Comparison of ENCODE assay signal across 24 cellular contexts in the genomic region with DNA sequence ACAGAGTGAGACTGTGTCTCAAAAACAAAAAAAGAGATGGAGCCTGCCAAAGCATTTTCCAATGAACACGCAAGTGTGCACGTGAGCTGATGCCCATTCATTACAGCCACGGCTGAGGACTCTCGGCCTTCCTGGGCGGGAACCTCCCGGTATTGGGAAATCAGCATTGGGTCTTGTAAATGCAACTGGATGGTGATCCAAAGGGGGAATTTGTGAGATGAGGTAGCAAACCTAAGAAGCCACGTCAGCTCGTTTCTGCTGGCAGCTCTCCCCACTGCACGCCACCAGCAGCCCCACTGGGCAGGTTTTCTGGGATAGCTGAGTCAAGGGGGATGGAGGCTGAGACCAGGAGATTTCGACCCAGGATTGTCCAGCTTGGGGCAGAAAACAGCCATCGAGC. TPM values are rescaled to one million over a fixed set of nuclear protein-coding genes. Genes with fewer than 3 reads are reported as not detected.
"Had no signal": no experiment of that assay in that cellular context is flagged by ENCODE, and none has a peak within 500 bp of the region (broad histone marks: within the 10 kb centered on the region; RNA-seq: fewer than 3 reads in every experiment).

No MANE protein-coding gene starts in this region.

- H3K36me3 ChIP-seq: adrenal gland, thoracic aorta, WERI-Rb-1 had no signal

- H3K4me1 Mint-ChIP-seq: activated CD4-positive, alpha-beta T cell treated with anti-CD3 and anti-CD28 coated beads, Interleukin-2, amount 10 ng/mL, durations not matched to agents 7 days and 5 days; mesothelial cell of epicardium had no signal

- H3K9me3 Mint-ChIP-seq: T-cell had no signal

- H3K4me3 ChIP-seq: adrenal gland, coronary artery, thoracic aorta had no signal

- H3K27ac ChIP-seq: adrenal gland, coronary artery, epithelial cell of prostate, foreskin keratinocyte, thoracic aorta, WERI-Rb-1 had no signal

- H3K27me3 ChIP-seq: adrenal gland, foreskin keratinocyte had no signal

- H3K4me1 ChIP-seq: adrenal gland, foreskin keratinocyte had no signal

- H3K27me3 Mint-ChIP-seq: activated CD4-positive, alpha-beta T cell treated with anti-CD3 and anti-CD28 coated beads, Interleukin-2, amount 10 ng/mL, durations not matched to agents 7 days and 5 days; activated CD8-positive, alpha-beta T cell treated with anti-CD3 and anti-CD28 coated beads for 36 hours; activated naive CD8-positive, alpha-beta T cell; naive thymus-derived CD8-positive, alpha-beta T cell; progenitor cell of endocrine pancreas; T-cell; type B pancreatic cell had no signal

- H3K4me3 Mint-ChIP-seq: activated CD4-positive, alpha-beta T cell treated with anti-CD3 and anti-CD28 coated beads, Interleukin-2, amount 10 ng/mL, durations not matched to agents 7 days and 5 days; activated CD8-positive, alpha-beta T cell treated with anti-CD3 and anti-CD28 coated beads for 36 hours; activated naive CD8-positive, alpha-beta T cell; activated T-helper 1 cell treated with anti-CD3 and anti-CD28 coated beads, Interleukin-12 subunit alpha, Interleukin-12 subunit beta, Interleukin-2, Interleukin-4 antibody, amounts not matched to agents 30 ng/mL and 10 ng/mL and 1 ng/mL, durations not matched to agents 14 hours and 24 hours and 36 hours; mesothelial cell of epicardium; T-cell; type B pancreatic cell had no signal

- H3K27ac Mint-ChIP-seq: activated CD4-positive, alpha-beta T cell treated with anti-CD3 and anti-CD28 coated beads, Interleukin-2, amount 10 ng/mL, durations not matched to agents 7 days and 5 days; activated CD8-positive, alpha-beta T cell treated with anti-CD3 and anti-CD28 coated beads for 36 hours; activated T-helper 1 cell treated with anti-CD3 and anti-CD28 coated beads, Interleukin-12 subunit alpha, Interleukin-12 subunit beta, Interleukin-2, Interleukin-4 antibody, amounts not matched to agents 30 ng/mL and 10 ng/mL and 1 ng/mL, durations not matched to agents 14 hours and 24 hours and 36 hours; mesothelial cell of epicardium; progenitor cell of endocrine pancreas; type B pancreatic cell had no signal

- ATAC-seq: activated CD8-positive, alpha-beta T cell treated with anti-CD3 and anti-CD28 coated beads for 36 hours; foreskin keratinocyte; left lobe of liver; naive thymus-derived CD8-positive, alpha-beta T cell; T-cell had no signal

- H3K36me3 Mint-ChIP-seq: type B pancreatic cell had no signal

- H3K9me3 ChIP-seq: adrenal gland, thoracic aorta had no signal

- DNase-seq: activated CD4-positive, alpha-beta T cell treated with anti-CD3 and anti-CD28 coated beads, Interleukin-2, amount 10 ng/mL, durations not matched to agents 7 days and 5 days; activated CD4-positive, CD25-positive, alpha-beta regulatory T cell treated with anti-CD3 and anti-CD28 coated beads, Interleukin-2, amount 50 U/mL, for 72 hours; activated CD8-positive, alpha-beta T cell treated with anti-CD3 and anti-CD28 coated beads for 36 hours; activated gamma-delta T cell treated with Interleukin-2 at 50 U/mL for 16 hours; adrenal gland; foreskin keratinocyte; mammary epithelial cell; small intestine; stimulated activated CD4-positive, alpha-beta T cell treated with anti-CD3 and anti-CD28 coated beads, Interleukin-2, amount 100 ng/mL, for 48 hours; stimulated activated CD8-positive, alpha-beta memory T cell treated with anti-CD3 and anti-CD28 coated beads, Interleukin-4, amount 100 ng/mL, for 48 hours; stimulated activated naive CD4-positive, alpha-beta T cell treated with Interleukin-2 at 50 U/mL for 16 hours; T-cell; WERI-Rb-1 had no signal

RNA-seq across cellular contexts. Expression of a gene that starts 11.5 kb away (rescaled TPM):
- total RNA-seq: foreskin keratinocyte had no signal
- polyA plus RNA-seq: keratinocyte had no signal
